Comparison of ENCODE assay signal across 1 cellular context in the genomic region with DNA sequence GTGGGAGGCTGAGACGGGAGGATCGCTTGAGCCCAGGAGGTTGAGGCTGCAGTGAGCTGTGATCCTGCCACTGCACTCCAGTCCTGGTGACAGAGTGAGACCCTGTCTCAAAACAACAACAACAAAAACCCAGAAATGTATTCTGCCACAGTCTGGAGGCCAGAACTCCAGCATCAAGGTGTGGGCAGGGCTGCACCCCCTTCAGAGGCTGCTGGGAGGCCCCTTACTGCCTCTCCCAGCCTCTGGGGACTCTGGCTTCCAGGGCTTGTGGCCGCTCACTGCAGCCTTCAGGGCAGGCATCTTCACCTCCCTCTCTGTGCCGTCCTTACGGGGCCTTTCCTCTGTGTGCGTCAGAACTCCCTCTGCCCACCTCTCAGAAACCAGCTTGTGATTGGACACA.
TF ChIP-seq lines count a peak whose summit lies in the region.

No MANE protein-coding gene starts in this region.

TF ChIP-seq in HCT116, 20 proteins besides CTCF, POLR2A, EP300 and RAD21 (continued from another document):
- no peak for TF ChIP-seq ATF3 (IDR thresholded peaks at IDR 0.05)
- no peak for TF ChIP-seq ZFX (IDR thresholded peaks at IDR 0.05)
- TF ChIP-seq SP1 (IDR thresholded peaks at IDR 0.05; ENCODE audit: low read depth), result no peak
- TF ChIP-seq CEBPB (IDR thresholded peaks at IDR 0.05; ENCODE audit: low read depth), result no peak
